17 cellular contexts compared by ENCODE assay signal in the genomic region with DNA sequence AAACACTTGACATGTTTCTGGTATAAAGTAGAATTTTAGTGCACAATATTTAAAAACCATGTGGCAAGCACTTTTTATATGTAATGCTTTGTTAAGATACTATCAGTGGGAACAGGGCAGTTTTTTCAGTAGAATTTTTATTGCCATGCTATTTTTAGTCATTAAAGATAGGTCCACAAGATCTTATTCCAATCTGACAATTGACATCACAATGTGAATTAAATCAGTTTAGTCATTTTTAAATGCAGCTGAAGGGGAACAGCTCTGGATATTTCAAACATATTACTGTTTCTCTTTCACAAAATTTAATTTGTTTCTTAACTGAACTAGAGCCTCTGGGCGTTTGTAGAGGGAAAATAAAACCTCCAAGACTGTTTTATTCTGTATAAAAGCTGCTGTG.
DNase-seq lines count a peak whose midpoint lies in the region; ATAC-seq and TF ChIP-seq lines count a peak whose summit lies in the region.
"Had no signal": no experiment of that assay in that cellular context is flagged by ENCODE, and none has a peak within 500 bp of the region (broad histone marks: within the 10 kb centered on the region; RNA-seq: fewer than 3 reads in every experiment).

No MANE protein-coding gene starts in this region.

- H3K4me3 Mint-ChIP-seq in activated T-cell treated with anti-CD3 and anti-CD28 coated beads, Interleukin-2, amount 50 U/mL, for 4 hours = no peak overlapping the region
- H3K4me3 Mint-ChIP-seq: B cell; CD4-positive, alpha-beta T cell; CD8-positive, alpha-beta T cell had no signal

- H3K9me3 Mint-ChIP-seq in activated T-cell treated with anti-CD3 and anti-CD28 coated beads, Interleukin-2, amount 50 U/mL, for 4 hours = no peaks in the 10 kb centered on the region
- H3K9me3 Mint-ChIP-seq: CD4-positive, alpha-beta T cell; CD8-positive, alpha-beta T cell had no signal

- no peaks in the 10 kb centered on the region for H3K36me3 ChIP-seq in SK-N-MC (ENCODE audit: insufficient read depth, low read length)
- H3K36me3 ChIP-seq: BLaER1 treated with 17β-estradiol and CSF1 and Interleukin-3, amounts not matched to agents 10 nM and 100 nM had no signal

- peak overlapping the region; percentile 45; the same call in 1 of the 2 replicates for H3K27ac ChIP-seq in SK-N-MC
- H3K27ac ChIP-seq: BLaER1 treated with 17β-estradiol and CSF1 and Interleukin-3, amounts not matched to agents 10 nM and 100 nM; C4-2B had no signal

- H3K27me3 Mint-ChIP-seq in activated T-cell treated with anti-CD3 and anti-CD28 coated beads, Interleukin-2, amount 50 U/mL, for 4 hours (ENCODE audit: low read depth) = no peaks in the 10 kb centered on the region

- H3K4me3 ChIP-seq in SK-N-MC = no peak overlapping the region
- H3K4me3 ChIP-seq: BLaER1 treated with 17β-estradiol and CSF1 and Interleukin-3, amounts not matched to agents 10 nM and 100 nM had no signal

- no peak for ATAC-seq in SK-N-SH treated with all-trans-retinoic acid at 6 μM for 48 hours
- no peak for ATAC-seq in activated T-cell treated with anti-CD3 and anti-CD28 coated beads, Interleukin-2, amount 50 U/mL, for 4 hours
- ATAC-seq: CD8-positive, alpha-beta T cell had no signal

- DNase-seq in SK-N-MC (ENCODE audit: low read depth, low spot score) (no peak), AG08395 (ENCODE audit: low spot score) (no peak)
- DNase-seq in NK-92 treated with Interleukin-12 subunit alpha and Interleukin-12 subunit beta, amount 100 ng/mL, for 24 hours (lab: John Stamatoyannopoulos, UW) = no peak
- no peak for DNase-seq in activated T-cell treated with anti-CD3 and anti-CD28 coated beads, Interleukin-2, amount 50 U/mL, for 4 hours
- DNase-seq: 8988T; ACHN; AML-193; Caco-2; Calu3; CD4-positive, alpha-beta T cell; CD8-positive, alpha-beta T cell; DMS79 treated with DMSO at 0.1 percent for 48 hours; GF-D8 had no signal

- H3K9ac ChIP-seq in SK-N-MC (ENCODE audit: insufficient read length) = no peak overlapping the region
- H3K9ac ChIP-seq: BLaER1 treated with 17β-estradiol and CSF1 and Interleukin-3, amounts not matched to agents 10 nM and 100 nM had no signal

- H3K4me1 Mint-ChIP-seq in activated T-cell treated with anti-CD3 and anti-CD28 coated beads, Interleukin-2, amount 50 U/mL, for 4 hours (ENCODE audit: low read depth) = no peaks in the 10 kb centered on the region

- no peaks in the 10 kb centered on the region for H3K36me3 Mint-ChIP-seq in activated T-cell treated with anti-CD3 and anti-CD28 coated beads, Interleukin-2, amount 50 U/mL, for 4 hours (ENCODE audit: insufficient read depth)
- H3K36me3 Mint-ChIP-seq: CD8-positive, alpha-beta T cell had no signal

- H3K9me3 ChIP-seq in SK-N-MC (ENCODE audit: low read depth, low read length) = no peaks in the 10 kb centered on the region
- H3K9me3 ChIP-seq: BLaER1 treated with 17β-estradiol and CSF1 and Interleukin-3, amounts not matched to agents 10 nM and 100 nM; Caco-2 had no signal

TF ChIP-seq in SK-N-SH treated with all-trans-retinoic acid at 6 μM for 48 hours, 23 proteins besides CTCF, POLR2A, EP300 and RAD21:
- TF ChIP-seq TCF4 (CRISPR knock-in tag; IDR thresholded peaks at IDR 0.05; ENCODE audit: borderline replicate concordance) (peak; percentile 60), ZNF565 (CRISPR knock-in tag; conservative IDR thresholded peaks at IDR 0.05; ENCODE audit: low read depth) (no peak), ISL1 (CRISPR knock-in tag; IDR thresholded peaks at IDR 0.05) (peak; percentile 59)
- TF ChIP-seq, protein P1, sequence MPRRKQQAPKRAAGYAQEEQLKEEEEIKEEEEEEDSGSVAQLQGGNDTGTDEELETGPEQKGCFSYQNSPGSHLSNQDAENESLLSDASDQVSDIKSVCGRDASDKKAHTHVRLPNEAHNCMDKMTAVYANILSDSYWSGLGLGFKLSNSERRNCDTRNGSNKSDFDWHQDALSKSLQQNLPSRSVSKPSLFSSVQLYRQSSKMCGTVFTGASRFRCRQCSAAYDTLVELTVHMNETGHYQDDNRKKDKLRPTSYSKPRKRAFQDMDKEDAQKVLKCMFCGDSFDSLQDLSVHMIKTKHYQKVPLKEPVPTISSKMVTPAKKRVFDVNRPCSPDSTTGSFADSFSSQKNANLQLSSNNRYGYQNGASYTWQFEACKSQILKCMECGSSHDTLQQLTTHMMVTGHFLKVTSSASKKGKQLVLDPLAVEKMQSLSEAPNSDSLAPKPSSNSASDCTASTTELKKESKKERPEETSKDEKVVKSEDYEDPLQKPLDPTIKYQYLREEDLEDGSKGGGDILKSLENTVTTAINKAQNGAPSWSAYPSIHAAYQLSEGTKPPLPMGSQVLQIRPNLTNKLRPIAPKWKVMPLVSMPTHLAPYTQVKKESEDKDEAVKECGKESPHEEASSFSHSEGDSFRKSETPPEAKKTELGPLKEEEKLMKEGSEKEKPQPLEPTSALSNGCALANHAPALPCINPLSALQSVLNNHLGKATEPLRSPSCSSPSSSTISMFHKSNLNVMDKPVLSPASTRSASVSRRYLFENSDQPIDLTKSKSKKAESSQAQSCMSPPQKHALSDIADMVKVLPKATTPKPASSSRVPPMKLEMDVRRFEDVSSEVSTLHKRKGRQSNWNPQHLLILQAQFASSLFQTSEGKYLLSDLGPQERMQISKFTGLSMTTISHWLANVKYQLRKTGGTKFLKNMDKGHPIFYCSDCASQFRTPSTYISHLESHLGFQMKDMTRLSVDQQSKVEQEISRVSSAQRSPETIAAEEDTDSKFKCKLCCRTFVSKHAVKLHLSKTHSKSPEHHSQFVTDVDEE (CRISPR knock-in tag; IDR thresholded peaks at IDR 0.05) = peak; percentile 54; the same call in 1 of the 2 replicates
